21 cellular contexts compared by ENCODE assay signal in genomic region chr20:58002901-58003300, GRCh38.
"Had no signal": no experiment of that assay in that cellular context is flagged by ENCODE, and none has a peak within 500 bp of the region (broad histone marks: within the 10 kb centered on the region; RNA-seq: fewer than 3 reads in every experiment).

No MANE protein-coding gene starts in this region.

- H3K9me3 ChIP-seq: esophagus muscularis mucosa, gastroesophageal sphincter, heart right ventricle, left lung, lower lobe of right lung had no signal

- DNase-seq: dermis blood vessel endothelial cell; effector CD4-positive, alpha-beta T cell; effector memory CD4-positive, alpha-beta T cell; foreskin keratinocyte; heart right ventricle; hippocampal formation; left cardiac atrium; left lung; left ventricle myocardium superior; lower lobe of right lung; mesenchymal stem cell; midbrain had no signal

- FAIRE-seq: colon, endothelial cell of umbilical vein, frontal cortex, islet of Langerhans, keratinocyte had no signal

- H3K4me3 ChIP-seq: coronary artery, dorsolateral prefrontal cortex, esophagus muscularis mucosa, gastroesophageal sphincter, heart right ventricle, left lung, lower lobe of right lung had no signal

- H3K27me3 ChIP-seq: esophagus muscularis mucosa, heart right ventricle had no signal

- H3K4me1 ChIP-seq: foreskin keratinocyte had no signal

- ATAC-seq: gastroesophageal sphincter, heart right ventricle, left cardiac atrium, left lung, left ventricle myocardium superior, lower lobe of right lung had no signal

- H3K36me3 ChIP-seq: esophagus muscularis mucosa, gastroesophageal sphincter, heart right ventricle, left lung, lower lobe of right lung had no signal

- H3K27ac ChIP-seq: coronary artery, dorsolateral prefrontal cortex, esophagus muscularis mucosa, foreskin keratinocyte, gastroesophageal sphincter, heart right ventricle, left lung, lower lobe of right lung had no signal
